In the genomic region with DNA sequence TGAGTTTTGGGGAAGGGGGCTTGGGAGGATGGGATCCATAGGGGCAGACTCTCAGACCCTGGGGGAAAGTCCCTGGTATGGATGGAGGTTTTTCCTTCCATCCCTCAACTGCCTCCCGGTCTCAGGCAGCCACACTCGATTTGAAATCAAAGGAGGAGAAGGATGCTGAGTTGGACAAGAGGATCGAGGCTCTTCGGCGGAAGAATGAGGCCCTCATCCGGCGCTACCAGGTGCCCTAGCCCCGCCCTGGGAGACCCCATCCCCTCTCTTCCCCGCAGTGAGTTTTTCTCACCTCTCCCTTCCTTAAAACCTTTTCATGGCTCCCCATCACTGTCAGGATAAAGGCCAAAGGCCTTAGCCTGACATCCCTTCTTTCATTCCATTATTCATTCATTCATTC, we compare ENCODE assay signal across 11 cellular contexts. TPM values are rescaled to one million over a fixed set of nuclear protein-coding genes. Genes with fewer than 3 reads are reported as not detected.
DNase-seq lines count a peak whose midpoint lies in the region; ATAC-seq, FAIRE-seq and TF ChIP-seq lines count a peak whose summit lies in the region.
"Had no signal": no experiment of that assay in that cellular context is flagged by ENCODE, and none has a peak within 500 bp of the region (broad histone marks: within the 10 kb centered on the region; RNA-seq: fewer than 3 reads in every experiment).

No MANE protein-coding gene starts in this region.

- H3K27me3 ChIP-seq in HUES64 (ENCODE audit: insufficient read depth, low read length), result no peaks in the 10 kb centered on the region
- H3K27me3 ChIP-seq in breast epithelium, result no peaks in the 10 kb centered on the region
- H3K27me3 ChIP-seq in muscle layer of duodenum (ENCODE audit: low read depth, low read length), result no peaks in the 10 kb centered on the region

- POLR2A ChIA-PET in A549 (lab: Yijun Ruan, JAX), result no interaction called here

- no peak for FAIRE-seq in A549 (lab: Jason Lieb, UNC)
- FAIRE-seq: G401.6 had no signal

- H3K4me2 ChIP-seq in A549, result peak overlapping the region; percentile 91

- WGBS in A549 (ENCODE audit: missing lambda C conversion rate), result 88% methylated on average over 9 of the region's 9 CpGs
- 94% methylated on average over 9 of the region's 9 CpGs for WGBS in HUES64

- CTCF ChIA-PET in A549 (lab: Yijun Ruan, JAX), result interaction anchor here (1.0 to 5.1 kb wide), 4 partner anchors 11 to 90 kb away, joined by 4 to 30 read pairs (median 6); partner anchors contain the start of genes DHX34 and INAFM1

- no peak for TF ChIP-seq POLR2A in A549 (IDR thresholded peaks at IDR 0.05; ENCODE audit: low read length)
- no peak for TF ChIP-seq POLR2A in breast epithelium (IDR thresholded peaks at IDR 0.05)

- peak overlapping the region; percentile 76 to 91; a peak in 5 of 6 replicates for H3K27ac ChIP-seq in A549
- H3K27ac ChIP-seq in HUES64 (ENCODE audit: low read depth, low read length), result no peak overlapping the region
- H3K27ac ChIP-seq in breast epithelium, result peak overlapping the region; percentile 94 to 97
- peak overlapping the region; percentile 97 for H3K27ac ChIP-seq in muscle layer of duodenum (ENCODE audit: low read length)
- no peak overlapping the region for H3K27ac ChIP-seq in caudate nucleus (ENCODE audit: low read depth, low read length)

- H3K36me3 ChIP-seq in HUES64 (ENCODE audit: insufficient read depth, low read length) (peaks cover 46% of the 10 kb centered on the region), breast epithelium (no peaks in the 10 kb centered on the region), muscle layer of duodenum (ENCODE audit: control insufficient read depth in 1 of 2, insufficient read depth in 2 of 2, low read length in 2 of 2) (peaks cover 25 to 37% of the 10 kb centered on the region in 2 donors)

- TF ChIP-seq EP300 in A549 (IDR thresholded peaks at IDR 0.05), result no peak

- H3K4me1 ChIP-seq in A549 (peaks cover 24% of the 10 kb centered on the region), HUES64 (ENCODE audit: insufficient read depth, low read length) (peaks cover 7% of the 10 kb centered on the region; the same call in 1 of the 2 replicates), breast epithelium (peaks cover 4 to 13% of the 10 kb centered on the region in 2 donors), muscle layer of duodenum (ENCODE audit: control insufficient read depth in 1 of 2, insufficient read depth in 2 of 2, low read length in 2 of 2) (peaks cover 4 to 15% of the 10 kb centered on the region in 2 donors)

- peak overlapping the region; percentile 72 for H3K9ac ChIP-seq in HUES64 (ENCODE audit: low read depth, low read length)

- H3K4me3 ChIP-seq in A549, result peak overlapping the region; percentile 61; the same call in 1 of the 3 replicates
- H3K4me3 ChIP-seq in HUES64 (ENCODE audit: low read length), result peak overlapping the region; percentile 66
- H3K4me3 ChIP-seq in breast epithelium, result peak overlapping the region in 2 of 3 donors; percentile 64 to 67
- peak overlapping the region; percentile 59 to 78 for H3K4me3 ChIP-seq in muscle layer of duodenum (ENCODE audit: low read depth in 1 of 2, low read length in 2 of 2)

- ATAC-seq in A549, result no peak
- ATAC-seq in HG03159 (IDR thresholded peaks at IDR 0.05; ENCODE audit: unreplicated experiment), result no peak
- no peak for ATAC-seq in GM21825 (IDR thresholded peaks at IDR 0.05; ENCODE audit: unreplicated experiment)

- H3K9me3 ChIP-seq in A549 (no peaks in the 10 kb centered on the region), HUES64 (ENCODE audit: insufficient read depth, low read depth, low read length) (no peaks in the 10 kb centered on the region), breast epithelium (no peaks in the 10 kb centered on the region), muscle layer of duodenum (ENCODE audit: control insufficient read depth in 1 of 2, low read length in 2 of 2) (no peaks in the 10 kb centered on the region)

- TF ChIP-seq CTCF in A549 (IDR thresholded peaks at IDR 0.05) (no peak), breast epithelium (IDR thresholded peaks at IDR 0.05) (no peak)

- no peak for TF ChIP-seq RAD21 in A549 (conservative IDR thresholded peaks at IDR 0.05 in 1 of 2, IDR thresholded peaks at IDR 0.05 in 1 of 2)

- no peak for DNase-seq in A549 (ENCODE audit: low read depth in 1 of 2, low spot score in 1 of 2)
- DNase-seq in breast epithelium (ENCODE audit: low spot score in 2 of 2), result no peak
- DNase-seq in head of caudate nucleus, result no peak
- DNase-seq in caudate nucleus (lab: John Stamatoyannopoulos, UW), result no peak
- DNase-seq: HCEC 1CT, NCI-H1930 had no signal

- intact Hi-C loops in breast epithelium (cut with DNase I; ENCODE audit: low total_unique reads), result no loop called here
- intact Hi-C loops in head of caudate nucleus (cut with DNase I), result no loop called here

TF ChIP-seq in A549, 52 proteins besides CTCF, POLR2A, EP300 and RAD21:
- TF ChIP-seq ZFP36 (IDR thresholded peaks at IDR 0.05; ENCODE audit: borderline replicate concordance, partially characterized antibody) (no peak), ESRRA (IDR thresholded peaks at IDR 0.05; ENCODE audit: borderline replicate concordance, low read length) (no peak)

RNA-seq across cellular contexts. Expression of gene CCDC9, which starts 2.1 kb away (rescaled TPM):
- polyA plus RNA-seq in A549 (2011; rRNA removed) (6.5 and 9.4 TPM in 2 replicates), A549 (2017; fragmentation: RNase III; extraction: RNeasy Plus Mini Kit Qiagen cat#74134 plus additional on column Dnase treatment) (22.2 to 25.7 TPM (median 24.6 TPM) in 3 replicates)
- 8.2 and 9.1 TPM in 2 replicates for polyA plus RNA-seq in A549 (2012; cell fraction: cytosol; rRNA removed)
- polyA plus RNA-seq in A549 (2012; cell fraction: nucleus; rRNA removed), result 20.7 and 30.6 TPM in 2 replicates
- 1.7 and 6.1 TPM in 2 replicates for polyA minus RNA-seq in A549 (2011; rRNA and poly(A)+ RNA removed)
- polyA plus RNA-seq in HUES64 (2013, experiment 1 of 2), result 16.7 TPM
- polyA plus RNA-seq in HUES64 (2013, experiment 2 of 2), result 16.2 TPM
- 10 to 100 TPM in 2 of 3 donors, 1 to 10 TPM in 1; 9.4 to 15.1 (median 14.8) TPM for total RNA-seq in breast epithelium

RNA-seq across cellular contexts. Expression of gene INAFM1, which starts 16.3 kb away (rescaled TPM):
- polyA plus RNA-seq in A549 (2011; rRNA removed), result 1.5 and 1.6 TPM in 2 replicates
- polyA plus RNA-seq in A549 (2012; cell fraction: cytosol; rRNA removed), result 4.2 and 5.9 TPM in 2 replicates
- polyA plus RNA-seq in A549 (2012; cell fraction: nucleus; rRNA removed), result 19.1 and 20.8 TPM in 2 replicates
- 4.6 to 5.7 TPM (median 5.5 TPM) in 3 replicates for polyA plus RNA-seq in A549 (2017; fragmentation: RNase III; extraction: RNeasy Plus Mini Kit Qiagen cat#74134 plus additional on column Dnase treatment)
- 0.21 and 2.1 TPM in 2 replicates for polyA minus RNA-seq in A549 (2011; rRNA and poly(A)+ RNA removed)
- polyA plus RNA-seq in HUES64 (2013, experiment 1 of 2), result 3.9 TPM
- polyA plus RNA-seq in HUES64 (2013, experiment 2 of 2), result 6.5 TPM
- 10 to 100 TPM in 1 of 3 donors, 1 to 10 TPM in 2; 5.3 to 10.5 (median 7.2) TPM for total RNA-seq in breast epithelium

RNA-seq across cellular contexts. Expression of gene BBC3, which starts 27.4 kb away (rescaled TPM):
- 3.6 and 6.0 TPM in 2 replicates for polyA plus RNA-seq in A549 (2011; rRNA removed)
- 8.9 and 15.7 TPM in 2 replicates for polyA plus RNA-seq in A549 (2012; cell fraction: cytosol; rRNA removed)
- 21.8 and 21.9 TPM in 2 replicates for polyA plus RNA-seq in A549 (2012; cell fraction: nucleus; rRNA removed)
- polyA plus RNA-seq in A549 (2017; fragmentation: RNase III; extraction: RNeasy Plus Mini Kit Qiagen cat#74134 plus additional on column Dnase treatment), result 8.9 to 9.4 TPM (median 8.9 TPM) in 3 replicates
- polyA minus RNA-seq in A549 (2011; rRNA and poly(A)+ RNA removed), result 3.2 and 5.3 TPM in 2 replicates
- polyA plus RNA-seq in HUES64 (2013, experiment 1 of 2), result 15.9 TPM
- polyA plus RNA-seq in HUES64 (2013, experiment 2 of 2), result 13.9 TPM
- 1 to 10 TPM; 4.5 to 7.5 (median 6.4) TPM for total RNA-seq in breast epithelium

RNA-seq across cellular contexts. Expression of gene C5AR1, which starts 51.2 kb away (rescaled TPM):
- polyA plus RNA-seq in A549 (2011; rRNA removed) (3.4 and 3.5 TPM in 2 replicates), A549 (2017; fragmentation: RNase III; extraction: RNeasy Plus Mini Kit Qiagen cat#74134 plus additional on column Dnase treatment) (1.4 to 1.6 TPM (median 1.5 TPM) in 3 replicates)
- polyA plus RNA-seq in A549 (2012; cell fraction: cytosol; rRNA removed), result 1.9 and 2.5 TPM in 2 replicates
- 15.1 and 15.4 TPM in 2 replicates for polyA plus RNA-seq in A549 (2012; cell fraction: nucleus; rRNA removed)
- polyA minus RNA-seq in A549 (2011; rRNA and poly(A)+ RNA removed), result 1.4 and 2.1 TPM in 2 replicates
- 0.10 TPM for polyA plus RNA-seq in HUES64 (2013, experiment 1 of 2)
- 0.13 TPM for polyA plus RNA-seq in HUES64 (2013, experiment 2 of 2)
- total RNA-seq in breast epithelium, result 10 to 100 TPM in 2 of 3 donors, 1 to 10 TPM in 1; 7.5 to 20.0 (median 10.8) TPM

Comparison
In these comparisons a context has a peak if more than half of its experiments do, and no peak if none do; other contexts are left out.
1. H3K27ac ChIP-seq: peak in A549 (2 of 2), breast epithelium (2 of 2) and muscle layer of duodenum (single experiment); none in HUES64 (single experiment) and caudate nucleus (single experiment).
2. Peak in every context shown above with its lines, with median percentiles within 50 percentile points of each other: H3K4me3 ChIP-seq.